ENCODE assay signal across 18 cellular contexts in genomic region chr11:59783632-59784090, GRCh38. TPM values are rescaled to one million over a fixed set of nuclear protein-coding genes. Genes with fewer than 3 reads are reported as not detected.
DNase-seq lines count a peak whose midpoint lies in the region; ATAC-seq and TF ChIP-seq lines count a peak whose summit lies in the region.
"Had no signal": no experiment of that assay in that cellular context is flagged by ENCODE, and none has a peak within 500 bp of the region (broad histone marks: within the 10 kb centered on the region; RNA-seq: fewer than 3 reads in every experiment).

No MANE protein-coding gene starts in this region.

- peaks cover 2% of the 10 kb centered on the region for H3K36me3 Mint-ChIP-seq in activated CD4-positive, alpha-beta T cell treated with anti-CD3 and anti-CD28 coated beads for 36 hours (ENCODE audit: low read depth)
- H3K36me3 Mint-ChIP-seq in activated CD8-positive, alpha-beta T cell treated with anti-CD3 and anti-CD28 coated beads, Interleukin-2, amount 10 ng/mL, durations not matched to agents 7 days and 5 days (ENCODE audit: low read depth), result peaks cover 91% of the 10 kb centered on the region
- H3K36me3 Mint-ChIP-seq in natural killer cell, result peaks cover 11% of the 10 kb centered on the region

- no peaks in the 10 kb centered on the region for H3K27me3 Mint-ChIP-seq in activated CD4-positive, alpha-beta T cell treated with anti-CD3 and anti-CD28 coated beads for 36 hours
- no peaks in the 10 kb centered on the region for H3K27me3 Mint-ChIP-seq in activated CD8-positive, alpha-beta T cell treated with anti-CD3 and anti-CD28 coated beads, Interleukin-2, amount 10 ng/mL, durations not matched to agents 7 days and 5 days (ENCODE audit: low read depth)
- H3K27me3 Mint-ChIP-seq in natural killer cell (ENCODE audit: low read depth in 2 of 2), result peaks cover 0 to 7% of the 10 kb centered on the region in 2 donors
- H3K27me3 Mint-ChIP-seq: B cell; CD4-positive, alpha-beta T cell had no signal

- intact Hi-C loops in activated CD4-positive, alpha-beta T cell treated with anti-CD3 and anti-CD28 coated beads for 36 hours (cut with DNase I, micrococcal nuclease), result no loop called here
- intact Hi-C loops in natural killer cell (cut with micrococcal nuclease), result no loop called here

- peak overlapping the region; percentile 90 for H3K27ac ChIP-seq in C4-2B

- no peak overlapping the region for H3K4me3 Mint-ChIP-seq in activated CD4-positive, alpha-beta T cell treated with anti-CD3 and anti-CD28 coated beads for 36 hours
- peak overlapping the region; percentile 54 for H3K4me3 Mint-ChIP-seq in activated CD8-positive, alpha-beta T cell treated with anti-CD3 and anti-CD28 coated beads, Interleukin-2, amount 10 ng/mL, durations not matched to agents 7 days and 5 days
- H3K4me3 Mint-ChIP-seq in natural killer cell, result peak overlapping the region; percentile 73
- H3K4me3 Mint-ChIP-seq: B cell; CD4-positive, alpha-beta T cell had no signal

- peak; percentile 51 for ATAC-seq in activated CD4-positive, alpha-beta T cell treated with anti-CD3 and anti-CD28 coated beads for 36 hours
- peak; percentile 76 for ATAC-seq in activated CD8-positive, alpha-beta T cell treated with anti-CD3 and anti-CD28 coated beads, Interleukin-2, amount 10 ng/mL, durations not matched to agents 7 days and 5 days
- ATAC-seq in natural killer cell, result peak in 1 of 3 donors; percentile 32
- no peak for ATAC-seq in GM19324 (IDR thresholded peaks at IDR 0.05; ENCODE audit: low FRiP score, unreplicated experiment)
- no peak for ATAC-seq in HG03432 (IDR thresholded peaks at IDR 0.05; ENCODE audit: unreplicated experiment)
- ATAC-seq: HepG2 had no signal

- DNase-seq in activated CD4-positive, alpha-beta T cell treated with anti-CD3 and anti-CD28 coated beads for 36 hours, result peak; percentile 14
- DNase-seq in activated CD4-positive, alpha-beta T cell treated with anti-CD3 and anti-CD28 coated beads for 48 hours, result no peak
- peak; percentile 56 for DNase-seq in activated CD8-positive, alpha-beta T cell treated with anti-CD3 and anti-CD28 coated beads, Interleukin-2, amount 10 ng/mL, durations not matched to agents 7 days and 5 days
- no peak for DNase-seq in natural killer cell
- DNase-seq in retina, result no peak
- DNase-seq: CD4-positive, alpha-beta T cell; GF-D8; KBM-7; NCI-H1105; NCI-H2081 treated with DMSO at 0.1 percent for 48 hours; NCI-H446 treated with DMSO at 0.1 percent for 48 hours; NCI-H69; Right ventricle myocardium superior had no signal

- H3K9me3 Mint-ChIP-seq in activated CD4-positive, alpha-beta T cell treated with anti-CD3 and anti-CD28 coated beads for 36 hours (ENCODE audit: low read depth), result no peaks in the 10 kb centered on the region
- peaks cover 17% of the 10 kb centered on the region for H3K9me3 Mint-ChIP-seq in activated CD8-positive, alpha-beta T cell treated with anti-CD3 and anti-CD28 coated beads, Interleukin-2, amount 10 ng/mL, durations not matched to agents 7 days and 5 days (ENCODE audit: insufficient read depth)
- H3K9me3 Mint-ChIP-seq in natural killer cell, result no peaks in the 10 kb centered on the region
- H3K9me3 Mint-ChIP-seq: CD4-positive, alpha-beta T cell had no signal

- CTCF ChIA-PET in activated CD4-positive, alpha-beta T cell treated with anti-CD3 and anti-CD28 coated beads for 36 hours (lab: Charles Lee), result interaction anchor here (0.6 to 1.1 kb wide), 2 partner anchors 17 to 1652 kb away, joined by 3 read pairs; no protein-coding TSS in a partner anchor
- CTCF ChIA-PET in activated CD8-positive, alpha-beta T cell treated with anti-CD3 and anti-CD28 coated beads, Interleukin-2, amount 10 ng/mL, durations not matched to agents 7 days and 5 days (lab: Charles Lee), result interaction anchor here (1.1 to 3.1 kb wide), 6 partner anchors 11 to 55 kb away, joined by 3 to 10 read pairs (median 6); partner anchors contain the start of gene STX3

- TF ChIP-seq CTCF in C4-2B (conservative IDR thresholded peaks at IDR 0.05) (no peak), natural killer cell (IDR thresholded peaks at IDR 0.05) (no peak)

- POLR2A ChIA-PET in activated CD4-positive, alpha-beta T cell treated with anti-CD3 and anti-CD28 coated beads for 36 hours (lab: Charles Lee), result no interaction called here
- POLR2A ChIA-PET in activated CD8-positive, alpha-beta T cell treated with anti-CD3 and anti-CD28 coated beads, Interleukin-2, amount 10 ng/mL, durations not matched to agents 7 days and 5 days (lab: Charles Lee), result interaction anchor here (0.6 to 1.8 kb wide), 4 partner anchors 11 to 222 kb away, joined by 4 to 8 read pairs (median 5); partner anchors contain the start of gene STX3

- H3K27ac Mint-ChIP-seq in activated CD4-positive, alpha-beta T cell treated with anti-CD3 and anti-CD28 coated beads for 36 hours, result no peak overlapping the region
- peak overlapping the region; percentile 80 for H3K27ac Mint-ChIP-seq in activated CD8-positive, alpha-beta T cell treated with anti-CD3 and anti-CD28 coated beads, Interleukin-2, amount 10 ng/mL, durations not matched to agents 7 days and 5 days
- H3K27ac Mint-ChIP-seq in natural killer cell, result peak overlapping the region; percentile 20 to 67
- H3K27ac Mint-ChIP-seq: B cell; CD4-positive, alpha-beta T cell had no signal

- H3K4me1 Mint-ChIP-seq in activated CD4-positive, alpha-beta T cell treated with anti-CD3 and anti-CD28 coated beads for 36 hours, result no peaks in the 10 kb centered on the region
- peaks cover 87% of the 10 kb centered on the region for H3K4me1 Mint-ChIP-seq in activated CD8-positive, alpha-beta T cell treated with anti-CD3 and anti-CD28 coated beads, Interleukin-2, amount 10 ng/mL, durations not matched to agents 7 days and 5 days (ENCODE audit: low read depth)
- peaks cover 45 to 49% of the 10 kb centered on the region in 2 donors for H3K4me1 Mint-ChIP-seq in natural killer cell

RNA-seq across cellular contexts. Expression of gene MRPL16, which starts 26.9 kb away (rescaled TPM):
- 10 to 100 TPM; 77.9 to 82.6 TPM for total RNA-seq in activated CD4-positive, alpha-beta T cell treated with anti-CD3 and anti-CD28 coated beads for 36 hours
- total RNA-seq in activated CD8-positive, alpha-beta T cell treated with anti-CD3 and anti-CD28 coated beads, Interleukin-2, amount 10 ng/mL, durations not matched to agents 7 days and 5 days, result 10 to 100 TPM; 85.7 to 86.0 TPM
- 10 to 100 TPM; 34.9 to 38.0 (median 37.5) TPM for total RNA-seq in natural killer cell

RNA-seq across cellular contexts. Expression of gene STX3, which starts 28.5 kb away (rescaled TPM):
- total RNA-seq in activated CD4-positive, alpha-beta T cell treated with anti-CD3 and anti-CD28 coated beads for 36 hours, result 1 to 10 TPM; 5.1 to 5.4 TPM
- 100 to 1,000 TPM; 101 to 105 TPM for total RNA-seq in activated CD8-positive, alpha-beta T cell treated with anti-CD3 and anti-CD28 coated beads, Interleukin-2, amount 10 ng/mL, durations not matched to agents 7 days and 5 days
- total RNA-seq in natural killer cell, result 10 to 100 TPM in 2 of 3 donors, 1 to 10 TPM in 1; 6.8 to 19.1 (median 17.0) TPM

Comparison
In these comparisons a context has a peak if more than half of its experiments do, and no peak if none do; other contexts are left out.
1. DNase-seq: peak in activated CD4-positive, alpha-beta T cell treated with anti-CD3 and anti-CD28 coated beads for 36 hours (single experiment) and activated CD8-positive, alpha-beta T cell treated with anti-CD3 and anti-CD28 coated beads, Interleukin-2, amount 10 ng/mL, durations not matched to agents 7 days and 5 days (single experiment); none in activated CD4-positive, alpha-beta T cell treated with anti-CD3 and anti-CD28 coated beads for 48 hours (single experiment), natural killer cell (single experiment) and retina (single experiment).
2. ATAC-seq: peak in activated CD4-positive, alpha-beta T cell treated with anti-CD3 and anti-CD28 coated beads for 36 hours (single experiment) and activated CD8-positive, alpha-beta T cell treated with anti-CD3 and anti-CD28 coated beads, Interleukin-2, amount 10 ng/mL, durations not matched to agents 7 days and 5 days (single experiment); none in GM19324 (single experiment) and HG03432 (single experiment).
3. RNA of gene STX3, which starts 28.5 kb away (total RNA-seq): 101 to 105 TPM in activated CD8-positive, alpha-beta T cell treated with anti-CD3 and anti-CD28 coated beads, Interleukin-2, amount 10 ng/mL, durations not matched to agents 7 days and 5 days; 6.8 to 19.1 TPM in natural killer cell and 5.1 to 5.4 TPM in activated CD4-positive, alpha-beta T cell treated with anti-CD3 and anti-CD28 coated beads for 36 hours; every median in the first group is over 4 times any median in the second.